ENCODE assay signal across 9 cellular contexts in the genomic region with DNA sequence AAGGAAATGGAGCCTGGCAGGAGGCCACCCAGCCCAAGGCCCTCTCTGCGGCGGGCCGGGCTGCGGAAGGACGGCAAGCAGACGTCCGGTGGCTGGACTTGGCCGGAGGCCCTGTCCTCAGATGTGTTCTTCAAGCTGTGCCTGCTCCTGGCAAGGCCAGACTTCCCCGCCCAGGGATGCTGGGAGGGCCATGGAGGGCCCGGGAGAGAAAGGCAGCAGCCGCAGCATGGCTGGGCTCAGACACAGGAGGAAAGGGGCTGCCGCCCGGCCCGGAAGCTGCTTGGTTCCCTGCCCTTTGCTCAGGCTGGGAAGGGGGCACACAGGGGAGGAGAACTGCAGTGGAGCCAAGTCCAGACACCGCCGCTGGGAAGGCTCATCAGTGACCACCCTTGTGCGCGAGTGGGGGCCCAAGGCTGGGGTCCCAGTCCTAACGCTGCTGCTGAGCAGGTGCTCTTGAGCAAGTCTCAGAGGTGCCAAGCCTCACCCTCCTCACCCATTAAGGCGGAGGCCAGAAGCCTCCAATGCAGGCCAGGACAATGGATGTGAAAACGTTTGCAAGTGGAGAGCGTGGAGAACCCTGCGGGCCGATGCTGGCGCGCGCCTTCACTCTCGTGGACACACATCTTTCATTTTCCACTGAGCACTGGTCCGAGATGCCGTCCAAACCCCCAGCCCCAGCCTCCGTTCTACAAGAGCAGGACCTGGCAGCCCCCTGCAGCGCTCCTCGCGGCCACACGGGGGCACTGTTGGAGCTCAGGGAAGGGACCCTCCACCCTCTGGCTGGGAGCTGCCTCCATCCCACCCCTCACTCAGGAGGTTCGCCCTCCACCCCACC. TPM values are rescaled to one million over a fixed set of nuclear protein-coding genes. Genes with fewer than 3 reads are reported as not detected.
DNase-seq lines count a peak whose midpoint lies in the region; ATAC-seq, FAIRE-seq and TF ChIP-seq lines count a peak whose summit lies in the region.
"Had no signal": no experiment of that assay in that cellular context is flagged by ENCODE, and none has a peak within 500 bp of the region (broad histone marks: within the 10 kb centered on the region; RNA-seq: fewer than 3 reads in every experiment).

No MANE protein-coding gene starts in this region.

- no peak overlapping the region for H3K4me3 Mint-ChIP-seq in CD8-positive, alpha-beta memory T cell
- H3K4me3 Mint-ChIP-seq in brain = no peak overlapping the region
- H3K4me3 Mint-ChIP-seq: T-helper 1 cell treated with Interleukin-12 subunit alpha and Interleukin-12 subunit beta and Interleukin-4 antibody, amounts not matched to agents 30 μg/mL and 1 μg/mL, for 36 hours had no signal

- no peaks in the 10 kb centered on the region for H3K9me3 Mint-ChIP-seq in CD8-positive, alpha-beta memory T cell
- no peaks in the 10 kb centered on the region for H3K9me3 Mint-ChIP-seq in brain
- H3K9me3 Mint-ChIP-seq: T-helper 1 cell treated with Interleukin-12 subunit alpha and Interleukin-12 subunit beta and Interleukin-4 antibody, amounts not matched to agents 30 μg/mL and 1 μg/mL, for 36 hours had no signal

- no peak overlapping the region for H3K27ac ChIP-seq in CD8-positive, alpha-beta memory T cell (ENCODE audit: low read depth, low read length)

- POLR2A ChIA-PET in CD8-positive, alpha-beta memory T cell (lab: Charles Lee) = interaction anchor here (0.6 kb wide), 1 partner anchor 745 kb away, joined by 3 read pairs; no protein-coding TSS in a partner anchor

- peak; percentile 85 to 96 for TF ChIP-seq CTCF in brain (conservative IDR thresholded peaks at IDR 0.05)

- peak; percentile 28 for FAIRE-seq in HTR-8/SVneo (lab: Jason Lieb, UNC)

- H3K27ac Mint-ChIP-seq in CD8-positive, alpha-beta memory T cell = peak overlapping the region in 1 of 8 donors; percentile 63
- H3K27ac Mint-ChIP-seq in brain = no peak overlapping the region
- H3K27ac Mint-ChIP-seq: T-helper 1 cell treated with Interleukin-12 subunit alpha and Interleukin-12 subunit beta and Interleukin-4 antibody, amounts not matched to agents 30 μg/mL and 1 μg/mL, for 36 hours had no signal

- CTCF ChIA-PET in CD8-positive, alpha-beta memory T cell (lab: Charles Lee) = interaction anchor here (0.8 to 1.8 kb wide), 6 partner anchors 12 to 230 kb away, joined by 3 to 5 read pairs (median 4); partner anchors contain the start of gene MAB21L4

- no peaks in the 10 kb centered on the region for H3K9me3 ChIP-seq in CD8-positive, alpha-beta memory T cell (ENCODE audit: low read length)

- no peaks in the 10 kb centered on the region for H3K36me3 ChIP-seq in CD8-positive, alpha-beta memory T cell (ENCODE audit: insufficient read depth, low read length)

- no peak overlapping the region for H3K4me3 ChIP-seq in CD8-positive, alpha-beta memory T cell (ENCODE audit: low read length)

- H3K27me3 ChIP-seq in CD8-positive, alpha-beta memory T cell (ENCODE audit: insufficient read depth, low read length, poor library complexity, severe bottlenecking) = no peaks in the 10 kb centered on the region

- H3K4me1 Mint-ChIP-seq in CD8-positive, alpha-beta memory T cell = no peaks in the 10 kb centered on the region
- peaks cover 13% of the 10 kb centered on the region for H3K4me1 Mint-ChIP-seq in brain

- no peaks in the 10 kb centered on the region for H3K36me3 Mint-ChIP-seq in CD8-positive, alpha-beta memory T cell
- H3K36me3 Mint-ChIP-seq in brain = no peaks in the 10 kb centered on the region

- peaks cover 13 to 31% of the 10 kb centered on the region in 2 donors for H3K27me3 Mint-ChIP-seq in CD8-positive, alpha-beta memory T cell
- peaks cover 16% of the 10 kb centered on the region for H3K27me3 Mint-ChIP-seq in brain

- ATAC-seq in HG03565 (IDR thresholded peaks at IDR 0.05; ENCODE audit: unreplicated experiment) = no peak
- ATAC-seq in HG02610 (IDR thresholded peaks at IDR 0.05; ENCODE audit: unreplicated experiment) = no peak

- peak; percentile 24 to 66 (median 44) for DNase-seq in CD8-positive, alpha-beta memory T cell
- DNase-seq in HTR-8/SVneo (ENCODE audit: insufficient read length, low spot score) = peak; percentile 75
- peak; percentile 60 for DNase-seq in T-helper 9 cell
- peak; percentile 80 for DNase-seq in islet precursor cell
- DNase-seq in stimulated activated CD4-positive, alpha-beta T cell treated with anti-CD3 and anti-CD28 coated beads, Interleukin-2, amount 100 ng/mL, for 4 hours (ENCODE audit: low read depth) = peak; percentile 28

- no peaks in the 10 kb centered on the region for H3K4me1 ChIP-seq in CD8-positive, alpha-beta memory T cell (ENCODE audit: insufficient read depth, low read length)

RNA-seq across cellular contexts. Expression of gene CROCC2, which starts 7.9 kb away (rescaled TPM):
- total RNA-seq in CD8-positive, alpha-beta memory T cell = not detected
- polyA plus RNA-seq in CD8-positive, alpha-beta memory T cell = not detected
- polyA plus RNA-seq in brain (ENCODE audit: insufficient read depth, low read depth, low replicate concordance) = not detected

RNA-seq across cellular contexts. Expression of gene MAB21L4, which starts 18.1 kb away (rescaled TPM):
- total RNA-seq in CD8-positive, alpha-beta memory T cell = not detected
- polyA plus RNA-seq in CD8-positive, alpha-beta memory T cell = not detected
- polyA plus RNA-seq in brain (ENCODE audit: insufficient read depth, low read depth, low replicate concordance) = 0.22 TPM

RNA-seq across cellular contexts. Expression of gene AGXT, which starts 45.4 kb away (rescaled TPM):
- not detected for total RNA-seq in CD8-positive, alpha-beta memory T cell
- not detected for polyA plus RNA-seq in CD8-positive, alpha-beta memory T cell
- 1.1 TPM for polyA plus RNA-seq in brain (ENCODE audit: insufficient read depth, low read depth, low replicate concordance)

Comparison
In these comparisons a context has a peak if more than half of its experiments do, and no peak if none do; other contexts are left out.
1. DNase-seq: peak in every context shown above with its lines; median percentile 80 in islet precursor cell; 75 in HTR-8/SVneo; 60 in T-helper 9 cell; 44 in CD8-positive, alpha-beta memory T cell; 28 in stimulated activated CD4-positive, alpha-beta T cell treated with anti-CD3 and anti-CD28 coated beads, Interleukin-2, amount 100 ng/mL, for 4 hours.